Comparison of ENCODE assay signal across 1 cellular context in the genomic region with DNA sequence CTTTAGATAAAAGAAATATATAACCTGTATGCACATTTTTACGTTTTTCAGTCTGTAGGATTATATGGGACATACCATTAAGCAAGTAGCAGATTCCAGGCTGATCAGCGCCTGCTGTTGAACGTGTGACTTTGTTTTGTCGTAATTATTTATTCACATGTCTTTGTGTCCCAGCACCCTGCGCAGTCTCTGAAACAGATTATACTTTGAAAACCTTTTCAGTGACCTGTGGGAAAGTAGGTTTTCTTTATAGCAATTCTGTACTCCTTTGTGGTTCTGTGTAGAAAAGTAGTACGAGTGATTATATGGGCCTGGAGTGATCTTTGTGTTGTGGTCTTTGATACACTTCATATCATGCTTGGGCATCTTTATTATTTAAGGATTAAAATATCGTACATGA.
TF ChIP-seq lines count a peak whose summit lies in the region.

No MANE protein-coding gene starts in this region.

TF ChIP-seq in GM23338, 12 proteins besides CTCF, POLR2A, EP300 and RAD21:
- no peak for TF ChIP-seq STAT1 (IDR thresholded peaks at IDR 0.05; ENCODE audit: unreplicated experiment)
